ENCODE assay signal across 23 cellular contexts in the genomic region with DNA sequence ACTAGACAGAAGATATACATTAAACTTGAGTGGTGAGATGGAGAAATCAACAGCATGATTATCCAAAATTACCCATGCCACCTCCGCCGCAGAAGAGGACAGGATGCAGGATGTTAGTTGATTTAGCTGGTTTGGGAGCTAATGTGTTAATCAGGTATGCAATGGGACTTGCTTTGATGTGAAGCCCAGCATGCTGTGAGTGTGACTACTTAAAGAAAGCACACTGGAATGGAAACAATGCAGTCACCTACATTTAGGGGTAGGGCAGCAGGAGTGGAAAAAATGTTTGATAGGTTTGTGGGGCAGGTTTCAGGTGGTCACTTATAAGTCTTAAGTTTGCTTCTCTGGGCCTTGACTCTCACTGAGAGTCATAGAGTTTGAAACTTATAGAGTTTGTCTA.
DNase-seq lines count a peak whose midpoint lies in the region; ATAC-seq, FAIRE-seq and TF ChIP-seq lines count a peak whose summit lies in the region.
"Had no signal": no experiment of that assay in that cellular context is flagged by ENCODE, and none has a peak within 500 bp of the region (broad histone marks: within the 10 kb centered on the region; RNA-seq: fewer than 3 reads in every experiment).

No MANE protein-coding gene starts in this region.

- no peak overlapping the region for H3K27ac Mint-ChIP-seq in GM23338
- H3K27ac Mint-ChIP-seq in CD4-positive, alpha-beta memory T cell, result no peak overlapping the region
- H3K27ac Mint-ChIP-seq: CD14-positive monocyte; CD4-positive, alpha-beta T cell; HFFc6 had no signal

- dilution Hi-C loops in mammary epithelial cell (cut with HindIII; ENCODE audit: low sequenced_read_pairs), result no loop called here

- WGBS in H1 (ENCODE audit: extremely low coverage in 1 of 2, insufficient coverage in 1 of 2, insufficient read length in 1 of 2, insufficient replicate concordance in 2 of 2, low coverage in 1 of 2, low lambda C conversion rate in 2 of 2, missing lambda C conversion rate in 1 of 2), 2 experiments, result 75% methylated on average over 2 of the region's 2 CpGs; no CpG with 5 or more reads in 1 of the 2 experiments
- no CpG with 5 or more reads among the region's 2 CpGs for WGBS in mesendoderm (ENCODE audit: extremely low coverage, insufficient coverage, low lambda C conversion rate)
- 72% methylated on average over 2 of the region's 2 CpGs for WGBS in mammary epithelial cell (ENCODE audit: low coverage, missing lambda C conversion rate)

- H2BK5ac ChIP-seq in H1 (ENCODE audit: low read depth, low read length) (no peak overlapping the region), mesendoderm (ENCODE audit: low read length) (peak overlapping the region; percentile 80)

- H4K8ac ChIP-seq in H1 (ENCODE audit: extremely low read depth, insufficient read depth, low read length), result no peak overlapping the region
- no peak overlapping the region for H4K8ac ChIP-seq in mesendoderm (ENCODE audit: low read depth, low read length)

- no peak overlapping the region for H2BK12ac ChIP-seq in H1 (ENCODE audit: low read depth, low read length)

- no peaks in the 10 kb centered on the region for H3F3A ChIP-seq in GM23338 (replicated peaks; ENCODE audit: low read depth)

- no peak overlapping the region for H3K4ac ChIP-seq in H1 (replicated peaks; ENCODE audit: insufficient read length, low read depth, low read length)
- H3K4ac ChIP-seq in mesendoderm (ENCODE audit: low read depth, low read length), result no peak overlapping the region

- TF ChIP-seq POLR2A in H1 (IDR thresholded peaks at IDR 0.05; ENCODE audit: control extremely low read depth in 1 of 2, low read depth in 2 of 2, low read length in 2 of 2), result no peak

- H2AK5ac ChIP-seq in H1 (ENCODE audit: low read depth, low read length) (no peak overlapping the region), mesendoderm (ENCODE audit: low read length) (no peak overlapping the region)

- H4K5ac ChIP-seq in H1 (ENCODE audit: insufficient read length, low read depth, low read length), result no peak overlapping the region
- H4K5ac ChIP-seq in mesendoderm (ENCODE audit: low read length), result no peak overlapping the region

- H4K20me1 ChIP-seq in GM23338 (replicated peaks; ENCODE audit: insufficient read depth) (no peaks in the 10 kb centered on the region), H1 (replicated peaks in 1 of 2; ENCODE audit: control insufficient read depth in 1 of 2, insufficient read depth in 2 of 2, low read length in 2 of 2) (no peaks in the 10 kb centered on the region), mammary epithelial cell (ENCODE audit: insufficient read depth, low read length) (no peaks in the 10 kb centered on the region)
- H4K20me1 ChIP-seq: BLaER1 treated with 17β-estradiol and CSF1 and Interleukin-3, amounts not matched to agents 10 nM and 100 nM had no signal

- no peak for TF ChIP-seq CTCF in GM23338 (conservative IDR thresholded peaks at IDR 0.05; ENCODE audit: low read depth in 2 of 2)
- TF ChIP-seq CTCF in H1 (IDR thresholded peaks at IDR 0.05; ENCODE audit: control extremely low read depth in 1 of 3, insufficient read depth in 1 of 3, low read depth in 1 of 3, low read length in 3 of 3), result no peak
- no peak for TF ChIP-seq CTCF in mammary epithelial cell (conservative IDR thresholded peaks at IDR 0.05 in 1 of 2, IDR thresholded peaks at IDR 0.05 in 1 of 2; ENCODE audit: extremely low read depth in 1 of 2, insufficient read depth in 1 of 2, low read depth in 1 of 2, low read length in 2 of 2)

- H3K9me3 ChIP-seq in H1 (ENCODE audit: insufficient read depth in 2 of 2, low read depth in 1 of 2, low read length in 1 of 2) (no peaks in the 10 kb centered on the region), mammary epithelial cell (replicated peaks; ENCODE audit: insufficient read depth, low read length) (no peaks in the 10 kb centered on the region)
- peaks cover 0 to 4% of the 10 kb centered on the region in 2 donors for H3K9me3 ChIP-seq in CD4-positive, alpha-beta memory T cell (ENCODE audit: control insufficient read depth in 1 of 2, low read length in 2 of 2)
- H3K9me3 ChIP-seq: A549, BE2C, HAP-1 had no signal

- H3K9ac ChIP-seq in H1 (replicated peaks in 1 of 4; ENCODE audit: extremely low read depth in 1 of 4, low read depth in 3 of 4, low read length in 3 of 4) (no peak overlapping the region), mesendoderm (ENCODE audit: low read length) (no peak overlapping the region), mammary epithelial cell (ENCODE audit: insufficient read depth, low read length) (no peak overlapping the region)
- H3K9ac ChIP-seq: BLaER1 treated with 17β-estradiol and CSF1 and Interleukin-3, amounts not matched to agents 10 nM and 100 nM; GM23248 had no signal

- TF ChIP-seq EP300 in H1 (IDR thresholded peaks at IDR 0.05; ENCODE audit: borderline replicate concordance in 1 of 2, low read depth in 2 of 2, low read length in 2 of 2), result no peak

- no peak overlapping the region for H2BK120ac ChIP-seq in H1 (replicated peaks; ENCODE audit: low read depth, low read length)
- H2BK120ac ChIP-seq in mesendoderm (ENCODE audit: low read depth, low read length), result no peak overlapping the region

- H3K4me1 ChIP-seq in GM23338 (ENCODE audit: insufficient read depth), result no peaks in the 10 kb centered on the region
- peaks cover 0 to 6% (median 1%) of the 10 kb centered on the region in 4 experiments; a peak in 1 of 7 replicates for H3K4me1 ChIP-seq in H1 (replicated peaks in 1 of 4; ENCODE audit: control insufficient read depth in 3 of 4, insufficient read depth in 4 of 4, low read length in 3 of 4)
- H3K4me1 ChIP-seq in mesendoderm (ENCODE audit: control insufficient read depth, low read depth, low read length), result peaks cover 7% of the 10 kb centered on the region
- no peaks in the 10 kb centered on the region for H3K4me1 ChIP-seq in CD4-positive, alpha-beta memory T cell (ENCODE audit: insufficient read depth, low read length)
- H3K4me1 ChIP-seq in mammary epithelial cell (ENCODE audit: insufficient read depth, low read length), result no peaks in the 10 kb centered on the region
- H3K4me1 ChIP-seq: A549; BE2C; BLaER1 treated with 17β-estradiol and CSF1 and Interleukin-3, amounts not matched to agents 10 nM and 100 nM; HAP-1 had no signal

- H3K4me2 ChIP-seq in GM23338 (no peak overlapping the region), H1 (ENCODE audit: insufficient read depth in 1 of 2, low read depth in 2 of 2, low read length in 2 of 2) (no peak overlapping the region), mesendoderm (ENCODE audit: low read length) (peak overlapping the region; percentile 32), mammary epithelial cell (ENCODE audit: insufficient read depth, low read depth, low read length) (no peak overlapping the region)
- H3K4me2 ChIP-seq: A549; BLaER1 treated with 17β-estradiol and CSF1 and Interleukin-3, amounts not matched to agents 10 nM and 100 nM had no signal

- H3K4me1 Mint-ChIP-seq in GM23338, result no peaks in the 10 kb centered on the region; the same call in 2 of the 3 replicates
- no peaks in the 10 kb centered on the region for H3K4me1 Mint-ChIP-seq in CD4-positive, alpha-beta memory T cell
- H3K4me1 Mint-ChIP-seq: CD14-positive monocyte had no signal

- intact Hi-C loops in CD4-positive, alpha-beta memory T cell (cut with micrococcal nuclease), result no loop called here
- intact Hi-C loops in mammary epithelial cell (cut with micrococcal nuclease), result no loop called here

- BruUV-seq in mammary epithelial cell (replicated peaks; lab: Mats Ljungman, UMichigan), result no TSS peak

- H3K9me3 Mint-ChIP-seq in GM23338, result 0 out of 3 replicates have a peak, but pooled peaks cover 1% of the 10 kb centered on the region
- H3K9me3 Mint-ChIP-seq in CD4-positive, alpha-beta memory T cell, result peaks cover 0 to 12% (median 5%) of the 10 kb centered on the region in 8 donors
- H3K9me3 Mint-ChIP-seq: CD4-positive, alpha-beta T cell had no signal

- H3K56ac ChIP-seq in H1 (replicated peaks; ENCODE audit: insufficient read length, low read depth, low read length) (peak overlapping the region; percentile 48), mesendoderm (ENCODE audit: low read length) (peak overlapping the region; percentile 62)

- H3K27me3 Mint-ChIP-seq in GM23338 (ENCODE audit: insufficient read depth, low read depth, poor library complexity), result no peaks in the 10 kb centered on the region
- H3K27me3 Mint-ChIP-seq in CD4-positive, alpha-beta memory T cell, result peaks cover 0 to 2% of the 10 kb centered on the region in 2 donors
- H3K27me3 Mint-ChIP-seq: CD4-positive, alpha-beta T cell had no signal

- no peaks in the 10 kb centered on the region for H3K23me2 ChIP-seq in H1 (ENCODE audit: low read depth, low read length)

- H3K27me3 ChIP-seq in GM23338 (ENCODE audit: insufficient read depth) (no peaks in the 10 kb centered on the region), H1 (replicated peaks in 1 of 4; ENCODE audit: control insufficient read depth in 3 of 4, extremely low read depth in 1 of 4, insufficient read depth in 3 of 4, low read length in 3 of 4) (no peaks in the 10 kb centered on the region), mesendoderm (ENCODE audit: insufficient read depth, low read length, poor library complexity) (no peaks in the 10 kb centered on the region), mammary epithelial cell (ENCODE audit: insufficient read depth, low read length) (no peaks in the 10 kb centered on the region)
- H3K27me3 ChIP-seq in CD4-positive, alpha-beta memory T cell (ENCODE audit: insufficient read depth, low read length), result no peaks in the 10 kb centered on the region
- H3K27me3 ChIP-seq: BE2C; BLaER1 treated with 17β-estradiol and CSF1 and Interleukin-3, amounts not matched to agents 10 nM and 100 nM had no signal

- no peak for FAIRE-seq in H1 (lab: Jason Lieb, UNC)
- FAIRE-seq: A549, G401.6, GM12892, H54 had no signal

- H3K9me2 ChIP-seq in GM23338 (ENCODE audit: insufficient read depth), result no peaks in the 10 kb centered on the region

- no peak overlapping the region for H4K91ac ChIP-seq in H1 (replicated peaks; ENCODE audit: insufficient read length, low read length)

- ATAC-seq in GM23338, result peak; percentile 30; the same call in 1 of the 3 replicates

- no peak overlapping the region for H3K14ac ChIP-seq in H1 (ENCODE audit: insufficient read length)

- H3K23ac ChIP-seq in H1 (ENCODE audit: insufficient read length) (no peak overlapping the region), mesendoderm (ENCODE audit: low read length) (no peak overlapping the region)

- POLR2A ChIA-PET in H1 (lab: Charles Lee; ENCODE audit: partially characterized antibody), result no interaction called here
- POLR2A ChIA-PET in CD4-positive, alpha-beta memory T cell (lab: Charles Lee; ENCODE audit: partially characterized antibody), result no interaction called here

- no peaks in the 10 kb centered on the region for H3K36me3 ChIP-seq in GM23338 (ENCODE audit: insufficient read depth)
- H3K36me3 ChIP-seq in H1 (ENCODE audit: control insufficient read depth in 2 of 4, insufficient read depth in 4 of 4, low read length in 3 of 4), result no peaks in the 10 kb centered on the region
- no peaks in the 10 kb centered on the region for H3K36me3 ChIP-seq in mesendoderm (ENCODE audit: control insufficient read depth, insufficient read depth, low read length)
- H3K36me3 ChIP-seq in CD4-positive, alpha-beta memory T cell (ENCODE audit: insufficient read depth, low read length), result no peaks in the 10 kb centered on the region
- H3K36me3 ChIP-seq in mammary epithelial cell (ENCODE audit: insufficient read depth, low read length), result no peaks in the 10 kb centered on the region
- H3K36me3 ChIP-seq: BE2C; BLaER1 treated with 17β-estradiol and CSF1 and Interleukin-3, amounts not matched to agents 10 nM and 100 nM; HAP-1 had no signal

- no peak overlapping the region for H2AFZ ChIP-seq in GM23338
- no peak overlapping the region for H2AFZ ChIP-seq in H1 (ENCODE audit: low read length)
- H2AFZ ChIP-seq in mammary epithelial cell (ENCODE audit: low read depth, low read length), result no peak overlapping the region
- H2AFZ ChIP-seq: GM23248 had no signal

- H3K79me1 ChIP-seq in H1 (ENCODE audit: low read depth, low read length) (no peaks in the 10 kb centered on the region), mesendoderm (ENCODE audit: low read length) (no peaks in the 10 kb centered on the region)

- H3K4me3 ChIP-seq in GM23338 (no peak overlapping the region), H1 (ENCODE audit: extremely low read depth in 1 of 4, insufficient read depth in 2 of 4, low read depth in 3 of 4, low read length in 4 of 4) (no peak overlapping the region), mesendoderm (ENCODE audit: low read length) (no peak overlapping the region), mammary epithelial cell (replicated peaks in 1 of 3; ENCODE audit: insufficient read depth in 1 of 3, low read depth in 2 of 3, low read length in 3 of 3) (no peak overlapping the region)
- H3K4me3 ChIP-seq in CD4-positive, alpha-beta memory T cell (ENCODE audit: low read length in 2 of 2), result no peak overlapping the region
- H3K4me3 ChIP-seq: A549; BLaER1 treated with 17β-estradiol and CSF1 and Interleukin-3, amounts not matched to agents 10 nM and 100 nM; GM23248; HAP-1 had no signal

- H3K27ac ChIP-seq in GM23338 (ENCODE audit: low read depth) (no peak overlapping the region), H1 (ENCODE audit: low read depth, low read length) (no peak overlapping the region), mesendoderm (ENCODE audit: low read depth, low read length) (no peak overlapping the region), mammary epithelial cell (ENCODE audit: insufficient read depth, low read depth, low read length) (no peak overlapping the region)
- H3K27ac ChIP-seq in CD4-positive, alpha-beta memory T cell (ENCODE audit: low read depth, low read length), result no peak overlapping the region
- H3K27ac ChIP-seq: A549; BLaER1 treated with 17β-estradiol and CSF1 and Interleukin-3, amounts not matched to agents 10 nM and 100 nM; GM23248 had no signal

- H3K18ac ChIP-seq in H1 (ENCODE audit: extremely low read depth, low read length) (no peak overlapping the region), mesendoderm (ENCODE audit: low read length) (no peak overlapping the region)

- H2BK15ac ChIP-seq in H1 (ENCODE audit: low read length) (no peak overlapping the region), mesendoderm (replicated peaks; ENCODE audit: low read depth) (no peak overlapping the region)

- in situ Hi-C loops in mammary epithelial cell (cut with MboI; ENCODE audit: low sequenced_read_pairs in 2 of 2), result loop anchor here in 1 of 2 donors (25.0 kb wide), 1 partner anchor 381 kb away; a partner anchor contains a TSS

- peak; percentile 37 for DNase-seq in GM23338 (ENCODE audit: low spot score)
- no peak for DNase-seq in H1 (ENCODE audit: low read depth in 1 of 2, low spot score in 2 of 2)
- peak; percentile 31 for DNase-seq in iPS-NIHi7 (ENCODE audit: extremely low spot score)
- DNase-seq in mesendoderm, result peak; percentile 95
- no peak for DNase-seq in effector CD4-positive, alpha-beta T cell
- DNase-seq in CD4-positive, alpha-beta memory T cell, result no peak
- no peak for DNase-seq in mammary epithelial cell
- DNase-seq: 8988T; ACHN; AML-193; BE2C; CD4-positive, alpha-beta T cell; COR-L47; DMS79 treated with DMSO at 0.1 percent for 48 hours; GM23248; HFFc6 had no signal

- CTCF ChIA-PET in H1 (lab: Charles Lee; ENCODE audit: partially characterized antibody), result interaction anchor here (0.6 to 8.2 kb wide), 12 partner anchors 9 to 467 kb away, joined by 3 to 84 read pairs (median 4); a partner anchor contains a TSS
- CTCF ChIA-PET in CD4-positive, alpha-beta memory T cell (lab: Charles Lee; ENCODE audit: partially characterized antibody), result no interaction called here
- CTCF ChIA-PET in mammary epithelial cell (lab: Charles Lee; ENCODE audit: low non-redundant PET), result no interaction called here

- H3K79me2 ChIP-seq in GM23338 (replicated peaks; ENCODE audit: insufficient read depth), result no peaks in the 10 kb centered on the region
- H3K79me2 ChIP-seq in H1 (ENCODE audit: control insufficient read depth in 1 of 2, insufficient read depth in 2 of 2, low read length in 2 of 2), result no peaks in the 10 kb centered on the region
- no peaks in the 10 kb centered on the region for H3K79me2 ChIP-seq in mesendoderm (ENCODE audit: control insufficient read depth, insufficient read depth, low read length)
- no peaks in the 10 kb centered on the region for H3K79me2 ChIP-seq in mammary epithelial cell (ENCODE audit: insufficient read depth, low read length)

- H3K4me3 Mint-ChIP-seq in GM23338, result no peak overlapping the region
- H3K4me3 Mint-ChIP-seq in CD4-positive, alpha-beta memory T cell, result no peak overlapping the region
- H3K4me3 Mint-ChIP-seq: CD14-positive monocyte; CD4-positive, alpha-beta T cell; HFFc6 had no signal

- H3K36me3 Mint-ChIP-seq in GM23338 (ENCODE audit: low read depth), result no peaks in the 10 kb centered on the region
- H3K36me3 Mint-ChIP-seq in CD4-positive, alpha-beta memory T cell, result no peaks in the 10 kb centered on the region
- H3K36me3 Mint-ChIP-seq: CD14-positive monocyte had no signal

- TF ChIP-seq RAD21 in H1 (IDR thresholded peaks at IDR 0.05 in 1 of 2, conservative IDR thresholded peaks at IDR 0.05 in 1 of 2; ENCODE audit: low read depth in 2 of 2, low read length in 2 of 2), result no peak

- no peak overlapping the region for H2BK20ac ChIP-seq in H1 (ENCODE audit: low read length)

Comparison
In these comparisons a context has a peak if more than half of its experiments do, and no peak if none do; other contexts are left out.
1. DNase-seq: peak in GM23338 (single experiment), iPS-NIHi7 (single experiment) and mesendoderm (single experiment); none in H1 (0 of 2), effector CD4-positive, alpha-beta T cell (single experiment), CD4-positive, alpha-beta memory T cell (0 of 5) and mammary epithelial cell (single experiment).